In genomic region chr11:116723511-116723910, GRCh38 we compare ENCODE assay signal across 35 cellular contexts.
"Had no signal": no experiment of that assay in that cellular context is flagged by ENCODE, and none has a peak within 500 bp of the region (broad histone marks: within the 10 kb centered on the region; RNA-seq: fewer than 3 reads in every experiment).

No MANE protein-coding gene starts in this region.

- H3K4me3 ChIP-seq: body of pancreas, breast epithelium, cardiac muscle cell, esophagus muscularis mucosa, gastrocnemius medialis, heart left ventricle had no signal

- H3K36me3 Mint-ChIP-seq: activated naive CD8-positive, alpha-beta T cell had no signal

- H3K4me1 Mint-ChIP-seq: activated B cell treated with CpG ODN at 0.5 μM for 24 hours; activated T-helper 17 cell treated with anti-CD3 and anti-CD28 coated beads, Interleukin-2, amount 50 U/mL, for 72 hours; T-helper 17 cell had no signal

- H3K27me3 Mint-ChIP-seq: activated CD8-positive, alpha-beta T cell treated with anti-CD3 and anti-CD28 coated beads for 36 hours had no signal

- H3K4me3 Mint-ChIP-seq: activated B cell treated with CpG ODN at 0.5 μM for 24 hours; activated CD8-positive, alpha-beta T cell treated with anti-CD3 and anti-CD28 coated beads for 36 hours; activated naive CD8-positive, alpha-beta T cell; activated T-cell treated with anti-CD3 and anti-CD28 coated beads, Interleukin-2, amount 50 U/mL, for 4 hours; activated T-helper 17 cell treated with anti-CD3 and anti-CD28 coated beads, Interleukin-2, amount 50 U/mL, for 72 hours; effector memory CD8-positive, alpha-beta T cell; T-helper 17 cell; T-helper 2 cell treated with Interferon-gamma antibody and Interleukin-4, amounts not matched to agents 5 μg/mL and 100 μg/mL, for 36 hours had no signal

- ATAC-seq: activated CD4-positive, CD25-positive, alpha-beta regulatory T cell treated with anti-CD3 and anti-CD28 coated beads, Interleukin-2, amount 50 U/mL, for 24 hours; activated CD8-positive, alpha-beta T cell treated with anti-CD3 and anti-CD28 coated beads for 36 hours; activated T-cell treated with anti-CD3 and anti-CD28 coated beads, Interleukin-2, amount 50 U/mL, for 4 hours; activated T-helper 17 cell treated with anti-CD3 and anti-CD28 coated beads, Interleukin-2, amount 50 U/mL, for 72 hours; body of pancreas; effector memory CD8-positive, alpha-beta T cell; foreskin keratinocyte; gastrocnemius medialis; heart left ventricle; T-helper 17 cell had no signal

- H3K9me3 Mint-ChIP-seq: activated B cell treated with CpG ODN at 0.5 μM for 24 hours; activated CD8-positive, alpha-beta T cell treated with anti-CD3 and anti-CD28 coated beads for 36 hours; activated T-cell treated with anti-CD3 and anti-CD28 coated beads, Interleukin-2, amount 50 U/mL, for 4 hours; activated T-helper 17 cell treated with anti-CD3 and anti-CD28 coated beads, Interleukin-2, amount 50 U/mL, for 72 hours; effector memory CD8-positive, alpha-beta T cell; T-helper 2 cell treated with Interferon-gamma antibody and Interleukin-4, amounts not matched to agents 5 μg/mL and 100 μg/mL, for 36 hours had no signal

- H3K4me1 ChIP-seq: body of pancreas, breast epithelium, esophagus muscularis mucosa, foreskin keratinocyte had no signal

- H3K36me3 ChIP-seq: breast epithelium, cardiac muscle cell, esophagus muscularis mucosa, gastrocnemius medialis, heart left ventricle, WERI-Rb-1 had no signal

- H3K27me3 ChIP-seq: body of pancreas, breast epithelium, cardiac muscle cell, gastrocnemius medialis had no signal

- FAIRE-seq: colon had no signal

- DNase-seq: activated B cell treated with CpG ODN at 0.5 μM for 24 hours; activated CD4-positive, alpha-beta T cell treated with anti-CD3 and anti-CD28 coated beads for 48 hours; activated CD4-positive, alpha-beta T cell treated with anti-CD3 and anti-CD28 coated beads, Interleukin-2, amount 50 U/mL, for 1 hour; activated CD4-positive, alpha-beta T cell treated with anti-CD3 and anti-CD28 coated beads, Interleukin-2, amount 50 U/mL, for 48 hours; activated CD8-positive, alpha-beta memory T cell treated with anti-CD3 and anti-CD28 coated beads for 24 hours; activated CD8-positive, alpha-beta T cell treated with anti-CD3 and anti-CD28 coated beads for 36 hours; activated effector memory CD4-positive, alpha-beta T cell treated with Interleukin-2 at 50 U/mL for 16 hours; activated gamma-delta T cell treated with Interleukin-2 at 50 U/mL for 16 hours; activated naive CD4-positive, alpha-beta T cell treated with anti-CD3 and anti-CD28 coated beads, Interleukin-2, amount 50 U/mL, for 16 hours; activated naive CD4-positive, alpha-beta T cell treated with Interleukin-2 at 50 U/mL for 16 hours; activated T-cell treated with anti-CD3 and anti-CD28 coated beads, Interleukin-2, amount 50 U/mL, for 4 hours; amygdala; body of pancreas; central memory CD4-positive, alpha-beta T cell; cortex of kidney; dermis blood vessel endothelial cell; effector CD4-positive, alpha-beta T cell; effector memory CD8-positive, alpha-beta T cell; erythroblast; foreskin keratinocyte; gastrocnemius medialis; glutamatergic neuron; heart left ventricle; T-helper 1 cell; T-helper 17 cell; T1000 had no signal

- H3K27ac Mint-ChIP-seq: activated B cell treated with CpG ODN at 0.5 μM for 24 hours; activated CD8-positive, alpha-beta T cell treated with anti-CD3 and anti-CD28 coated beads for 36 hours; activated naive CD8-positive, alpha-beta T cell; activated T-helper 17 cell treated with anti-CD3 and anti-CD28 coated beads, Interleukin-2, amount 50 U/mL, for 72 hours; effector memory CD8-positive, alpha-beta T cell; T-helper 17 cell; T-helper 2 cell treated with Interferon-gamma antibody and Interleukin-4, amounts not matched to agents 5 μg/mL and 100 μg/mL, for 36 hours had no signal

- H3K27ac ChIP-seq: body of pancreas, breast epithelium, cardiac muscle cell, esophagus muscularis mucosa, foreskin keratinocyte, gastrocnemius medialis, heart left ventricle, WERI-Rb-1 had no signal

- H3K9me3 ChIP-seq: body of pancreas, breast epithelium, esophagus muscularis mucosa, gastrocnemius medialis, heart left ventricle had no signal
